28 cellular contexts compared by ENCODE assay signal in the genomic region with DNA sequence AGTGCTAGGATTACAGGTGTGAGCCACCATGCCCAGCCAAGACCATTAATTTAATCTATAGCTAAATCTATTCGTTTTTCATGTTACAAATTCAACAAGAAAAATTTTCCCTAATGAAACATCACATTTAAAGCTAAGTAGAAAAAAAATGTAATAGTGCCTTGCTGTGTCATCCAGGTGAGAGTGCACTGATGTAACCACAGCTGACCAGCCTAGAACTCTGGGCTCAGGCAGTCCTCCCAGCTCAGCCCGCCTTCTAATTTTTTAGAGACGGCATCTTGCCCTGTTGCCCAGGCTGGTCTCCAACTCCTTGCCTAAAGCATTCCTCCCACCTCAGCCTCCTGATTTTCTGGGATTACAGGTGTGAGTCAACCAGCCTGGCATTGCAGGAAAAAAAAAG.
A peak's percentile ranks its signal among the peaks of the same experiment; 100 is the strongest.
DNase-seq lines count a peak whose midpoint lies in the region; ATAC-seq and TF ChIP-seq lines count a peak whose summit lies in the region.
"Had no signal": no experiment of that assay in that cellular context is flagged by ENCODE, and none has a peak within 500 bp of the region (broad histone marks: within the 10 kb centered on the region; RNA-seq: fewer than 3 reads in every experiment).

No MANE protein-coding gene starts in this region.

- CTCF ChIA-PET in activated CD4-positive, alpha-beta memory T cell treated with anti-CD3 and anti-CD28 coated beads, Interleukin-2, amount 10 ng/mL, durations not matched to agents 7 days and 5 days (lab: Charles Lee), result no interaction called here

- TF ChIP-seq CTCF in esophagus squamous epithelium (IDR thresholded peaks at IDR 0.05), result no peak
- TF ChIP-seq CTCF in brain microvascular endothelial cell (IDR thresholded peaks at IDR 0.05; ENCODE audit: low read depth, low read length, missing control alignments), result no peak

- H3K4me3 Mint-ChIP-seq in T-helper 2 cell treated with Interferon-gamma antibody and Interleukin-4, amounts not matched to agents 5 μg/mL and 100 μg/mL, for 36 hours, result peak overlapping the region; percentile 27
- peak overlapping the region in 1 of 4 donors; percentile 48 for H3K4me3 Mint-ChIP-seq in CD4-positive, CD25-positive, alpha-beta regulatory T cell
- H3K4me3 Mint-ChIP-seq in activated CD4-positive, alpha-beta memory T cell treated with anti-CD3 and anti-CD28 coated beads, Interleukin-2, amount 10 ng/mL, durations not matched to agents 7 days and 5 days, result no peak overlapping the region
- H3K4me3 Mint-ChIP-seq: brain, GM23338 had no signal

- H3K9me3 ChIP-seq in CD4-positive, CD25-positive, alpha-beta regulatory T cell (ENCODE audit: control insufficient read depth in 2 of 2, low read length in 2 of 2), result no peaks in the 10 kb centered on the region
- no peaks in the 10 kb centered on the region for H3K9me3 ChIP-seq in esophagus squamous epithelium
- H3K9me3 ChIP-seq: adrenal gland, heart left ventricle, SJSA1, testis had no signal

- no peak for TF ChIP-seq POLR2A in esophagus squamous epithelium (IDR thresholded peaks at IDR 0.05)

- 75 to 79% methylated on average over 3 of the region's 3 CpGs for WGBS in esophagus squamous epithelium, 2 donors

- H3K4me1 ChIP-seq in CD4-positive, CD25-positive, alpha-beta regulatory T cell (ENCODE audit: control insufficient read depth, insufficient read depth, low read length, poor library complexity, severe bottlenecking), result peaks cover 33% of the 10 kb centered on the region
- peaks cover 0 to 32% (median 0%) of the 10 kb centered on the region in 3 donors for H3K4me1 ChIP-seq in esophagus squamous epithelium
- H3K4me1 ChIP-seq: adrenal gland, testis had no signal

- H3K36me3 Mint-ChIP-seq in T-helper 2 cell treated with Interferon-gamma antibody and Interleukin-4, amounts not matched to agents 5 μg/mL and 100 μg/mL, for 36 hours (ENCODE audit: low read depth), result no peaks in the 10 kb centered on the region
- no peaks in the 10 kb centered on the region for H3K36me3 Mint-ChIP-seq in CD4-positive, CD25-positive, alpha-beta regulatory T cell
- H3K36me3 Mint-ChIP-seq in activated CD4-positive, alpha-beta memory T cell treated with anti-CD3 and anti-CD28 coated beads, Interleukin-2, amount 10 ng/mL, durations not matched to agents 7 days and 5 days (ENCODE audit: low read depth), result no peaks in the 10 kb centered on the region
- H3K36me3 Mint-ChIP-seq: brain had no signal

- intact Hi-C loops in esophagus squamous epithelium (cut with DNase I), result no loop called here

- ATAC-seq in CD4-positive, CD25-positive, alpha-beta regulatory T cell (ENCODE audit: low read depth in 2 of 2), result no peak
- ATAC-seq in HG02588 (IDR thresholded peaks at IDR 0.05; ENCODE audit: unreplicated experiment) (no peak), HG03342 (IDR thresholded peaks at IDR 0.05; ENCODE audit: unreplicated experiment) (no peak)
- ATAC-seq: GM23338, heart left ventricle had no signal

- peak overlapping the region; percentile 4 for H3K4me3 ChIP-seq in CD4-positive, CD25-positive, alpha-beta regulatory T cell (ENCODE audit: low read depth, low read length)
- H3K4me3 ChIP-seq in esophagus squamous epithelium (no peak overlapping the region), brain microvascular endothelial cell (ENCODE audit: low read depth, low read length) (no peak overlapping the region)
- H3K4me3 ChIP-seq: adrenal gland, GM23338, heart left ventricle, SJSA1, skin epidermis, testis had no signal

- peak overlapping the region; percentile 76 for H3K27ac Mint-ChIP-seq in T-helper 2 cell treated with Interferon-gamma antibody and Interleukin-4, amounts not matched to agents 5 μg/mL and 100 μg/mL, for 36 hours
- peak overlapping the region; percentile 79 to 98 (median 83) for H3K27ac Mint-ChIP-seq in CD4-positive, CD25-positive, alpha-beta regulatory T cell
- peak overlapping the region; percentile 59 for H3K27ac Mint-ChIP-seq in activated CD4-positive, alpha-beta memory T cell treated with anti-CD3 and anti-CD28 coated beads, Interleukin-2, amount 10 ng/mL, durations not matched to agents 7 days and 5 days
- H3K27ac Mint-ChIP-seq: brain, GM23338 had no signal

- no peaks in the 10 kb centered on the region for H3K9me3 Mint-ChIP-seq in T-helper 2 cell treated with Interferon-gamma antibody and Interleukin-4, amounts not matched to agents 5 μg/mL and 100 μg/mL, for 36 hours
- H3K9me3 Mint-ChIP-seq in CD4-positive, CD25-positive, alpha-beta regulatory T cell, result no peaks in the 10 kb centered on the region
- H3K9me3 Mint-ChIP-seq in activated CD4-positive, alpha-beta memory T cell treated with anti-CD3 and anti-CD28 coated beads, Interleukin-2, amount 10 ng/mL, durations not matched to agents 7 days and 5 days, result no peaks in the 10 kb centered on the region
- H3K9me3 Mint-ChIP-seq: brain, GM23338 had no signal

- peak overlapping the region; percentile 74 for H3K27ac ChIP-seq in CD4-positive, CD25-positive, alpha-beta regulatory T cell (ENCODE audit: insufficient read depth, low read length, poor library complexity, severe bottlenecking)
- H3K27ac ChIP-seq in esophagus squamous epithelium (peak overlapping the region in 3 of 4 donors; percentile 35 to 87 (median 76)), brain microvascular endothelial cell (no peak overlapping the region)
- H3K27ac ChIP-seq: adrenal gland, SJSA1, testis, WERI-Rb-1 had no signal

- POLR2A ChIA-PET in activated CD4-positive, alpha-beta memory T cell treated with anti-CD3 and anti-CD28 coated beads, Interleukin-2, amount 10 ng/mL, durations not matched to agents 7 days and 5 days (lab: Charles Lee), result interaction anchor here (0.9 to 5.1 kb wide), 6 partner anchors 13 to 148 kb away, joined by 3 to 57 read pairs (median 19); no protein-coding TSS in a partner anchor

- H3K27me3 Mint-ChIP-seq in T-helper 2 cell treated with Interferon-gamma antibody and Interleukin-4, amounts not matched to agents 5 μg/mL and 100 μg/mL, for 36 hours (ENCODE audit: low read depth), result no peaks in the 10 kb centered on the region
- peaks cover 24% of the 10 kb centered on the region for H3K27me3 Mint-ChIP-seq in CD4-positive, CD25-positive, alpha-beta regulatory T cell
- H3K27me3 Mint-ChIP-seq in activated CD4-positive, alpha-beta memory T cell treated with anti-CD3 and anti-CD28 coated beads, Interleukin-2, amount 10 ng/mL, durations not matched to agents 7 days and 5 days, result no peaks in the 10 kb centered on the region

- in situ Hi-C loops in brain microvascular endothelial cell (cut with HindIII; ENCODE audit: low pct_ligation_motif_present, low sequenced_read_pairs), result no loop called here

- DNase-seq in T-helper 2 cell treated with Interferon-gamma antibody and Interleukin-4, amounts not matched to agents 5 μg/mL and 100 μg/mL, for 36 hours (ENCODE audit: low spot score), result no peak
- DNase-seq in T-helper 2 cell (no peak), esophagus squamous epithelium (lab: John Stamatoyannopoulos, UW) (no peak), brain microvascular endothelial cell (no peak)
- no peak for DNase-seq in CD4-positive, CD25-positive, alpha-beta regulatory T cell
- DNase-seq in activated CD4-positive, alpha-beta memory T cell treated with anti-CD3 and anti-CD28 coated beads, Interleukin-2, amount 10 ng/mL, durations not matched to agents 7 days and 5 days, result no peak
- DNase-seq: 8988T; activated T-cell treated with anti-CD3 and anti-CD28 coated beads, Interleukin-2, amount 50 U/mL, for 48 hours; adrenal gland; DMS53; effector CD4-positive, alpha-beta T cell; erythroblast; foreskin fibroblast; GF-D8; heart left ventricle; NCI-H1105 treated with DMSO at 0.1 percent for 48 hours; NCI-H2029; NCI-H526 treated with DMSO at 0.1 percent for 48 hours; occipital lobe; stimulated activated CD4-positive, alpha-beta T cell treated with anti-CD3 and anti-CD28 coated beads, Interleukin-1b, Interleukin-23, amount 100 ng/mL, for 48 hours; testis; WERI-Rb-1 had no signal

- H3K4me1 Mint-ChIP-seq in T-helper 2 cell treated with Interferon-gamma antibody and Interleukin-4, amounts not matched to agents 5 μg/mL and 100 μg/mL, for 36 hours (ENCODE audit: low read depth), result peaks cover 31% of the 10 kb centered on the region
- H3K4me1 Mint-ChIP-seq in CD4-positive, CD25-positive, alpha-beta regulatory T cell, result peaks cover 15 to 52% (median 33%) of the 10 kb centered on the region in 4 donors
- H3K4me1 Mint-ChIP-seq in activated CD4-positive, alpha-beta memory T cell treated with anti-CD3 and anti-CD28 coated beads, Interleukin-2, amount 10 ng/mL, durations not matched to agents 7 days and 5 days, result peaks cover 35% of the 10 kb centered on the region
- H3K4me1 Mint-ChIP-seq: brain had no signal

- no peaks in the 10 kb centered on the region for H3K27me3 ChIP-seq in CD4-positive, CD25-positive, alpha-beta regulatory T cell (ENCODE audit: control insufficient read depth, insufficient read depth, low read length)
- H3K27me3 ChIP-seq in esophagus squamous epithelium, result peaks cover 0 to 2% (median 0%) of the 10 kb centered on the region in 4 donors
- H3K27me3 ChIP-seq in brain microvascular endothelial cell (replicated peaks), result no peaks in the 10 kb centered on the region
- H3K27me3 ChIP-seq: adrenal gland, SJSA1, testis had no signal

- no peaks in the 10 kb centered on the region for H3K36me3 ChIP-seq in CD4-positive, CD25-positive, alpha-beta regulatory T cell (ENCODE audit: control insufficient read depth, insufficient read depth, low read length)
- H3K36me3 ChIP-seq in esophagus squamous epithelium, result no peaks in the 10 kb centered on the region
- H3K36me3 ChIP-seq in brain microvascular endothelial cell (replicated peaks), result no peaks in the 10 kb centered on the region
- H3K36me3 ChIP-seq: adrenal gland, heart left ventricle, SJSA1, WERI-Rb-1 had no signal
